ENCODE assay signal across 2 cellular contexts in the genomic region with DNA sequence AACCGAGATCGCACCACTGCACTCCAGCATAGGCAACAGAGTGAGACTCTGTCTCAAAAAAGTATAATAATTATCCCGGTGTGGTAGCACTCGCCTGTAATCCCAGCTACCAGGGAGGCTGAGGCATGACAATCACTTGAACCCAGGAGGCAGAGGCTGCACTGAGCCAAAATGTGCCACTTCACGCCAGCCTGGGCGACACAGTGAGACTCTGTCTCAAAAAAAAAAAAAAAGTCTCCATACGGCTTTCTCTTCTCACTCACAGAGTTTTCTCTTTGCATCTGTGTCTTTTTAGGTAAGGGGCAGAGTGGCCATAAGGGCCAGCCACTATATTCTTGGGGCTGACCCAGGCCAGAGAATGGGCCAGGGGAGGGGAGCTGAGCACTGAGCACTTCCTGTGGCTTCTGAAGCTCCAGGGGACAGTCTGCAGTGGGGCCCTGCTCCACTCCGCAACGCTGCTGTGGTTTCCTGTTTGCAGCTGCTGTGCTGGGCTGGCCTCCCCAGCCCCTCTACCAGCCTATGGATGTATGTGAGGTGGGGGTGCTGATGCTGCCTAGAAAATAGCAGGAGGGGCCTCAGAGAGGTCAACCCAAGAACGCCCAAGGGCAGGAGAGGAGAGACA.
TF ChIP-seq lines count a peak whose summit lies in the region.

No MANE protein-coding gene starts in this region.

TF ChIP-seq in HEK293, 187 proteins besides CTCF, POLR2A, EP300 and RAD21:
- peak; percentile 16; the same call in 1 of the 2 replicates for TF ChIP-seq GLIS1 (tag by site-specific recombination; IDR thresholded peaks at IDR 0.05)
- TF ChIP-seq ZNF324 (tag by site-specific recombination; IDR thresholded peaks at IDR 0.05): no peak

TF ChIP-seq in K562, 482 proteins besides CTCF, POLR2A, EP300 and RAD21:
- TF ChIP-seq, protein P1, sequence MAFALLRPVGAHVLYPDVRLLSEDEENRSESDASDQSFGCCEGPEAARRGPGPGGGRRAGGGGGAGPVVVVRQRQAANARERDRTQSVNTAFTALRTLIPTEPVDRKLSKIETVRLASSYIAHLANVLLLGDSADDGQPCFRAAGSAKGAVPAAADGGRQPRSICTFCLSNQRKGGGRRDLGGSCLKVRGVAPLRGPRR (CRISPR knock-in tag; IDR thresholded peaks at IDR 0.05): no peak
- TF ChIP-seq, protein P2, sequence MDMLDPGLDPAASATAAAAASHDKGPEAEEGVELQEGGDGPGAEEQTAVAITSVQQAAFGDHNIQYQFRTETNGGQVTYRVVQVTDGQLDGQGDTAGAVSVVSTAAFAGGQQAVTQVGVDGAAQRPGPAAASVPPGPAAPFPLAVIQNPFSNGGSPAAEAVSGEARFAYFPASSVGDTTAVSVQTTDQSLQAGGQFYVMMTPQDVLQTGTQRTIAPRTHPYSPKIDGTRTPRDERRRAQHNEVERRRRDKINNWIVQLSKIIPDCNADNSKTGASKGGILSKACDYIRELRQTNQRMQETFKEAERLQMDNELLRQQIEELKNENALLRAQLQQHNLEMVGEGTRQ (CRISPR knock-in tag; IDR thresholded peaks at IDR 0.05): no peak
- TF ChIP-seq GABPA (tag; conservative IDR thresholded peaks at IDR 0.05; ENCODE audit: low read depth): 0 out of 2 replicates have a peak, but pooled peaks have one; percentile 20
- TF ChIP-seq, protein P3, sequence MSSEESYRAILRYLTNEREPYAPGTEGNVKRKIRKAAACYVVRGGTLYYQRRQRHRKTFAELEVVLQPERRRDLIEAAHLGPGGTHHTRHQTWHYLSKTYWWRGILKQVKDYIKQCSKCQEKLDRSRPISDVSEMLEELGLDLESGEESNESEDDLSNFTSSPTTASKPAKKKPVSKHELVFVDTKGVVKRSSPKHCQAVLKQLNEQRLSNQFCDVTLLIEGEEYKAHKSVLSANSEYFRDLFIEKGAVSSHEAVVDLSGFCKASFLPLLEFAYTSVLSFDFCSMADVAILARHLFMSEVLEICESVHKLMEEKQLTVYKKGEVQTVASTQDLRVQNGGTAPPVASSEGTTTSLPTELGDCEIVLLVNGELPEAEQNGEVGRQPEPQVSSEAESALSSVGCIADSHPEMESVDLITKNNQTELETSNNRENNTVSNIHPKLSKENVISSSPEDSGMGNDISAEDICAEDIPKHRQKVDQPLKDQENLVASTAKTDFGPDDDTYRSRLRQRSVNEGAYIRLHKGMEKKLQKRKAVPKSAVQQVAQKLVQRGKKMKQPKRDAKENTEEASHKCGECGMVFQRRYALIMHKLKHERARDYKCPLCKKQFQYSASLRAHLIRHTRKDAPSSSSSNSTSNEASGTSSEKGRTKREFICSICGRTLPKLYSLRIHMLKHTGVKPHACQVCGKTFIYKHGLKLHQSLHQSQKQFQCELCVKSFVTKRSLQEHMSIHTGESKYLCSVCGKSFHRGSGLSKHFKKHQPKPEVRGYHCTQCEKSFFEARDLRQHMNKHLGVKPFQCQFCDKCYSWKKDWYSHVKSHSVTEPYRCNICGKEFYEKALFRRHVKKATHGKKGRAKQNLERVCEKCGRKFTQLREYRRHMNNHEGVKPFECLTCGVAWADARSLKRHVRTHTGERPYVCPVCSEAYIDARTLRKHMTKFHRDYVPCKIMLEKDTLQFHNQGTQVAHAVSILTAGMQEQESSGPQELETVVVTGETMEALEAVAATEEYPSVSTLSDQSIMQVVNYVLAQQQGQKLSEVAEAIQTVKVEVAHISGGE (CRISPR knock-in tag; IDR thresholded peaks at IDR 0.05): peak in 1 of 3 experiments; percentile 26; a peak in 1 of 6 replicates
TF ChIP-seq in K562: peak in this region for 2.
